Comparison of ENCODE assay signal across 22 cellular contexts in genomic region chr22:25064894-25065560, GRCh38.
DNase-seq lines count a peak whose midpoint lies in the region; ATAC-seq, FAIRE-seq and TF ChIP-seq lines count a peak whose summit lies in the region.
"Had no signal": no experiment of that assay in that cellular context is flagged by ENCODE, and none has a peak within 500 bp of the region (broad histone marks: within the 10 kb centered on the region; RNA-seq: fewer than 3 reads in every experiment).

No MANE protein-coding gene starts in this region.

- H3K4me3 ChIP-seq in bronchial epithelial cell (ENCODE audit: low read depth, low read length) (no peak overlapping the region), upper lobe of right lung (no peak overlapping the region)
- H3K4me3 ChIP-seq: BLaER1 treated with 17β-estradiol and CSF1 and Interleukin-3, amounts not matched to agents 10 nM and 100 nM; ovary; right lobe of liver; uterus had no signal

- H3K27me3 ChIP-seq in bronchial epithelial cell (ENCODE audit: control insufficient read depth, insufficient read depth, low read length) (no peaks in the 10 kb centered on the region), upper lobe of right lung (no peaks in the 10 kb centered on the region)
- H3K27me3 ChIP-seq: ovary, right lobe of liver, uterus had no signal

- H3K27me3 Mint-ChIP-seq in activated naive CD4-positive, alpha-beta T cell treated with anti-CD3 and anti-CD28 coated beads, Interleukin-2, amount 10 ng/mL, durations not matched to agents 7 days and 5 days, result no peaks in the 10 kb centered on the region
- H3K27me3 Mint-ChIP-seq: central memory CD8-positive, alpha-beta T cell had no signal

- H3K36me3 ChIP-seq in bronchial epithelial cell (ENCODE audit: control insufficient read depth, insufficient read depth, low read length), result peaks cover 1% of the 10 kb centered on the region
- H3K36me3 ChIP-seq in upper lobe of right lung, result no peaks in the 10 kb centered on the region
- H3K36me3 ChIP-seq: BLaER1 treated with 17β-estradiol and CSF1 and Interleukin-3, amounts not matched to agents 10 nM and 100 nM; ovary; right lobe of liver; uterus had no signal

- H3K36me3 Mint-ChIP-seq in activated naive CD4-positive, alpha-beta T cell treated with anti-CD3 and anti-CD28 coated beads, Interleukin-2, amount 10 ng/mL, durations not matched to agents 7 days and 5 days, result no peaks in the 10 kb centered on the region

- intact Hi-C loops in upper lobe of right lung (cut with DNase I), result no loop called here

- POLR2A ChIA-PET in GM10248 (lab: Yijun Ruan, JAX), result no interaction called here

- H3K4me1 Mint-ChIP-seq in activated naive CD4-positive, alpha-beta T cell treated with anti-CD3 and anti-CD28 coated beads, Interleukin-2, amount 10 ng/mL, durations not matched to agents 7 days and 5 days, result peaks cover 96% of the 10 kb centered on the region

- CTCF ChIA-PET in activated naive CD4-positive, alpha-beta T cell treated with anti-CD3 and anti-CD28 coated beads, Interleukin-2, amount 10 ng/mL, durations not matched to agents 7 days and 5 days (lab: Charles Lee), result no interaction called here
- CTCF ChIA-PET in GM10248 (lab: Yijun Ruan, JAX), result no interaction called here

- no peak overlapping the region for H3K4me3 Mint-ChIP-seq in activated naive CD4-positive, alpha-beta T cell treated with anti-CD3 and anti-CD28 coated beads, Interleukin-2, amount 10 ng/mL, durations not matched to agents 7 days and 5 days
- H3K4me3 Mint-ChIP-seq: activated B cell treated with CpG ODN at 0.5 μM for 24 hours; central memory CD8-positive, alpha-beta T cell; T-helper 2 cell treated with Interferon-gamma antibody and Interleukin-4, amounts not matched to agents 5 μg/mL and 100 μg/mL, for 36 hours had no signal

- no peaks in the 10 kb centered on the region for H3K9me3 ChIP-seq in upper lobe of right lung
- H3K9me3 ChIP-seq: BLaER1 treated with 17β-estradiol and CSF1 and Interleukin-3, amounts not matched to agents 10 nM and 100 nM; ovary; right lobe of liver; uterus had no signal

- no peak for DNase-seq in activated naive CD4-positive, alpha-beta T cell treated with anti-CD3 and anti-CD28 coated beads, Interleukin-2, amount 10 ng/mL, durations not matched to agents 7 days and 5 days
- DNase-seq in activated naive CD4-positive, alpha-beta T cell treated with Interleukin-2 at 50 U/mL for 16 hours, result no peak
- DNase-seq in bronchial epithelial cell (ENCODE audit: low read depth) (peak; percentile 46), mucosa of gallbladder (ENCODE audit: low spot score) (peak; percentile 38), upper lobe of right lung (no peak), T-helper 1 cell (no peak), GM10248 (ENCODE audit: extremely low spot score) (no peak), NCI-H526 treated with DMSO at 0.1 percent for 48 hours (lab: John Stamatoyannopoulos, UW) (no peak)
- DNase-seq: activated B cell treated with CpG ODN at 0.5 μM for 24 hours; amygdala; DMS 273 treated with DMSO at 0.1 percent for 48 hours; GOT3; NCI-H1417 treated with DMSO at 0.1 percent for 48 hours; NCI-H2171; NCI-H748 treated with DMSO at 0.1 percent for 48 hours; ovary; right lobe of liver; stimulated activated naive CD4-positive, alpha-beta T cell; uterus had no signal

- peak; percentile 92 for FAIRE-seq in bronchial epithelial cell (lab: Jason Lieb, UNC)

- H3K9me3 Mint-ChIP-seq in activated naive CD4-positive, alpha-beta T cell treated with anti-CD3 and anti-CD28 coated beads, Interleukin-2, amount 10 ng/mL, durations not matched to agents 7 days and 5 days, result no peaks in the 10 kb centered on the region
- H3K9me3 Mint-ChIP-seq: activated B cell treated with CpG ODN at 0.5 μM for 24 hours; central memory CD8-positive, alpha-beta T cell; T-helper 2 cell treated with Interferon-gamma antibody and Interleukin-4, amounts not matched to agents 5 μg/mL and 100 μg/mL, for 36 hours had no signal

- H3K27ac ChIP-seq in upper lobe of right lung, result no peak overlapping the region
- H3K27ac ChIP-seq: BLaER1 treated with 17β-estradiol and CSF1 and Interleukin-3, amounts not matched to agents 10 nM and 100 nM; ovary; right lobe of liver; uterus had no signal

- ATAC-seq in upper lobe of right lung, result peak; percentile 42
- ATAC-seq: right lobe of liver had no signal

- peaks cover 13% of the 10 kb centered on the region for H3K4me1 ChIP-seq in upper lobe of right lung

- peak overlapping the region; percentile 73 for H3K27ac Mint-ChIP-seq in activated naive CD4-positive, alpha-beta T cell treated with anti-CD3 and anti-CD28 coated beads, Interleukin-2, amount 10 ng/mL, durations not matched to agents 7 days and 5 days
- H3K27ac Mint-ChIP-seq: activated B cell treated with CpG ODN at 0.5 μM for 24 hours; T-helper 2 cell treated with Interferon-gamma antibody and Interleukin-4, amounts not matched to agents 5 μg/mL and 100 μg/mL, for 36 hours had no signal

- no peak for TF ChIP-seq CTCF in bronchial epithelial cell (IDR thresholded peaks at IDR 0.05; ENCODE audit: insufficient read depth, low read length, severe bottlenecking)
- TF ChIP-seq CTCF in upper lobe of right lung (IDR thresholded peaks at IDR 0.05), result no peak
- TF ChIP-seq CTCF in GM10248 (IDR thresholded peaks at IDR 0.05; ENCODE audit: control extremely low read depth, extremely low read depth, low read depth, missing control alignments), result no peak

Comparison
In these comparisons a context has a peak if more than half of its experiments do, and no peak if none do; other contexts are left out.
1. DNase-seq: peak in bronchial epithelial cell (single experiment) and mucosa of gallbladder (single experiment); none in activated naive CD4-positive, alpha-beta T cell treated with anti-CD3 and anti-CD28 coated beads, Interleukin-2, amount 10 ng/mL, durations not matched to agents 7 days and 5 days (single experiment), activated naive CD4-positive, alpha-beta T cell treated with Interleukin-2 at 50 U/mL for 16 hours (single experiment), upper lobe of right lung (single experiment), T-helper 1 cell (0 of 5), GM10248 (single experiment) and NCI-H526 treated with DMSO at 0.1 percent for 48 hours (single experiment).